In genomic region chr11:96103102-96103501, GRCh38 we compare ENCODE assay signal across 20 cellular contexts.
DNase-seq lines count a peak whose midpoint lies in the region; ATAC-seq and TF ChIP-seq lines count a peak whose summit lies in the region.
"Had no signal": no experiment of that assay in that cellular context is flagged by ENCODE, and none has a peak within 500 bp of the region (broad histone marks: within the 10 kb centered on the region; RNA-seq: fewer than 3 reads in every experiment).

No MANE protein-coding gene starts in this region.

- H3K36me3 Mint-ChIP-seq in progenitor cell of endocrine pancreas (ENCODE audit: insufficient read depth), result peaks cover 5% of the 10 kb centered on the region
- peaks cover 0 to 4% (median 0%) of the 10 kb centered on the region in 3 donors for H3K36me3 Mint-ChIP-seq in immature natural killer cell

- H3K4me3 Mint-ChIP-seq in progenitor cell of endocrine pancreas (ENCODE audit: low read depth) (no peak overlapping the region), immature natural killer cell (no peak overlapping the region)
- H3K4me3 Mint-ChIP-seq: activated CD4-positive, alpha-beta memory T cell treated with anti-CD3 and anti-CD28 coated beads for 36 hours; naive B cell had no signal

- H3K27ac Mint-ChIP-seq in progenitor cell of endocrine pancreas, result peak overlapping the region; percentile 22
- H3K27ac Mint-ChIP-seq in immature natural killer cell, result no peak overlapping the region
- H3K27ac Mint-ChIP-seq: activated CD4-positive, alpha-beta memory T cell treated with anti-CD3 and anti-CD28 coated beads for 36 hours had no signal

- H4K20me1 ChIP-seq in fibroblast of lung (ENCODE audit: control insufficient read depth, extremely low read depth, insufficient read depth, low read length), result no peaks in the 10 kb centered on the region

- H3K4me3 ChIP-seq in RWPE2 (ENCODE audit: severe bottlenecking), result no peak overlapping the region
- no peak overlapping the region for H3K4me3 ChIP-seq in fibroblast of lung (replicated peaks in 1 of 4; ENCODE audit: control extremely low read depth in 1 of 4, insufficient read depth in 1 of 4, low read depth in 3 of 4, low read length in 4 of 4)
- H3K4me3 ChIP-seq: cardiac muscle cell, dorsolateral prefrontal cortex, psoas muscle, spleen, suprapubic skin had no signal

- H3K9ac ChIP-seq in fibroblast of lung (ENCODE audit: insufficient read depth, low read length), result no peak overlapping the region

- no peaks in the 10 kb centered on the region for H3K27me3 Mint-ChIP-seq in progenitor cell of endocrine pancreas
- no peaks in the 10 kb centered on the region for H3K27me3 Mint-ChIP-seq in immature natural killer cell (ENCODE audit: low read depth in 3 of 3)
- H3K27me3 Mint-ChIP-seq: activated CD4-positive, alpha-beta memory T cell treated with anti-CD3 and anti-CD28 coated beads for 36 hours; naive B cell had no signal

- peak; percentile 52 for DNase-seq in EL
- DNase-seq in RWPE2 (ENCODE audit: low spot score), result no peak
- no peak for DNase-seq in fibroblast of lung (ENCODE audit: low read depth in 2 of 2)
- no peak for DNase-seq in progenitor cell of endocrine pancreas (ENCODE audit: low spot score, unreplicated experiment)
- no peak for DNase-seq in OCI-M2 (lab: John Stamatoyannopoulos, UW; ENCODE audit: unreplicated experiment)
- DNase-seq in SK-N-DZ (ENCODE audit: low spot score), result no peak
- no peak for DNase-seq in immature natural killer cell
- DNase-seq in NCI-H226, result no peak
- DNase-seq: activated CD4-positive, alpha-beta memory T cell treated with anti-CD3 and anti-CD28 coated beads for 36 hours; activated T-cell treated with anti-CD3 and anti-CD28 coated beads, Interleukin-2, amount 50 U/mL, for 1 hour; BE2C; dorsolateral prefrontal cortex; naive B cell; NCI-H1417 treated with DMSO at 0.1 percent for 48 hours; psoas muscle; spleen; T-helper 1 cell; WERI-Rb-1 had no signal

- TF ChIP-seq CTCF in RWPE2 (IDR thresholded peaks at IDR 0.05; ENCODE audit: poor library complexity, severe bottlenecking), result no peak
- TF ChIP-seq CTCF in fibroblast of lung (conservative IDR thresholded peaks at IDR 0.05 in 1 of 2, IDR thresholded peaks at IDR 0.05 in 1 of 2; ENCODE audit: low read depth in 1 of 2, low read length in 2 of 2), result no peak
- TF ChIP-seq CTCF in progenitor cell of endocrine pancreas (IDR thresholded peaks at IDR 0.05; ENCODE audit: unreplicated experiment), result no peak

- peaks cover 3% of the 10 kb centered on the region for H3K9me3 Mint-ChIP-seq in progenitor cell of endocrine pancreas (ENCODE audit: low read depth)
- H3K9me3 Mint-ChIP-seq in immature natural killer cell, result no peaks in the 10 kb centered on the region
- H3K9me3 Mint-ChIP-seq: activated CD4-positive, alpha-beta memory T cell treated with anti-CD3 and anti-CD28 coated beads for 36 hours; naive B cell had no signal

- no peaks in the 10 kb centered on the region for H3K36me3 ChIP-seq in RWPE2 (ENCODE audit: low read depth)
- no peaks in the 10 kb centered on the region for H3K36me3 ChIP-seq in fibroblast of lung (ENCODE audit: control insufficient read depth, insufficient read depth, low read length)
- H3K36me3 ChIP-seq: BE2C, cardiac muscle cell, spleen, suprapubic skin, WERI-Rb-1 had no signal

- H3K27me3 ChIP-seq in RWPE2 (ENCODE audit: insufficient read depth, poor library complexity, severe bottlenecking) (no peaks in the 10 kb centered on the region), fibroblast of lung (ENCODE audit: control insufficient read depth, insufficient read depth, low read length) (no peaks in the 10 kb centered on the region)
- H3K27me3 ChIP-seq: BE2C, cardiac muscle cell, dorsolateral prefrontal cortex, spleen, suprapubic skin had no signal

- peak overlapping the region; percentile 6 for H3K4me2 ChIP-seq in fibroblast of lung (ENCODE audit: extremely low read depth, insufficient read depth, low read length)

- H2AFZ ChIP-seq in fibroblast of lung (ENCODE audit: low read length), result no peak overlapping the region

- ATAC-seq in RWPE2 (ENCODE audit: low read depth), result no peak
- ATAC-seq: psoas muscle had no signal

- H3K79me2 ChIP-seq in fibroblast of lung (ENCODE audit: control insufficient read depth, insufficient read depth, low read length), result peaks cover 2% of the 10 kb centered on the region

- peaks cover 53% of the 10 kb centered on the region for H3K4me1 Mint-ChIP-seq in progenitor cell of endocrine pancreas (ENCODE audit: low read depth)
- peaks cover 0 to 3% of the 10 kb centered on the region in 2 donors for H3K4me1 Mint-ChIP-seq in immature natural killer cell

- H3K9me3 ChIP-seq in RWPE2 (ENCODE audit: severe bottlenecking) (no peaks in the 10 kb centered on the region), fibroblast of lung (ENCODE audit: control insufficient read depth, insufficient read depth, low read depth, low read length) (no peaks in the 10 kb centered on the region)
- H3K9me3 ChIP-seq: BE2C, psoas muscle, spleen, suprapubic skin had no signal

- H3K4me1 ChIP-seq in RWPE2 (ENCODE audit: insufficient read depth, poor library complexity, severe bottlenecking) (peaks cover 23% of the 10 kb centered on the region), fibroblast of lung (ENCODE audit: control insufficient read depth, extremely low read depth, insufficient read depth, low read length) (peaks cover 17% of the 10 kb centered on the region)
- H3K4me1 ChIP-seq: psoas muscle had no signal

- peak overlapping the region; percentile 23 for H3K27ac ChIP-seq in RWPE2 (ENCODE audit: poor library complexity, severe bottlenecking)
- peak overlapping the region; percentile 57 for H3K27ac ChIP-seq in fibroblast of lung (ENCODE audit: insufficient read depth, low read length)
- H3K27ac ChIP-seq: cardiac muscle cell, psoas muscle, suprapubic skin, WERI-Rb-1 had no signal
